Comparison of ENCODE assay signal across 13 cellular contexts in genomic region chr3:183044547-183045229, GRCh38. TPM values are rescaled to one million over a fixed set of nuclear protein-coding genes. Genes with fewer than 3 reads are reported as not detected.
DNase-seq lines count a peak whose midpoint lies in the region; ATAC-seq, FAIRE-seq and TF ChIP-seq lines count a peak whose summit lies in the region.
"Had no signal": no experiment of that assay in that cellular context is flagged by ENCODE, and none has a peak within 500 bp of the region (broad histone marks: within the 10 kb centered on the region; RNA-seq: fewer than 3 reads in every experiment).

No MANE protein-coding gene starts in this region.

- H3F3A ChIP-seq in MM.1S (ENCODE audit: insufficient read depth, low read length) = peaks cover 15% of the 10 kb centered on the region

- H3K9me2 ChIP-seq in MM.1S (replicated peaks; ENCODE audit: insufficient read depth, low read length) = no peaks in the 10 kb centered on the region

- DNase-seq in GM12891 (ENCODE audit: insufficient read length, low spot score) (peak; percentile 19), MM.1S (peak; percentile 96), DMS79 treated with DMSO at 0.1 percent for 48 hours (lab: John Stamatoyannopoulos, UW) (no peak), midbrain (lab: John Stamatoyannopoulos, UW) (no peak), SIG-M5 (lab: John Stamatoyannopoulos, UW) (no peak)
- DNase-seq in stimulated activated naive CD4-positive, alpha-beta T cell treated with Interleukin-2 at 50 U/mL for 16 hours (lab: John Stamatoyannopoulos, UW) = no peak
- DNase-seq: adrenal gland, posterior cingulate gyrus, WERI-Rb-1 had no signal

- FAIRE-seq in GM12891 (lab: Jason Lieb, UNC) = peak; percentile 98
- FAIRE-seq: K562, keratinocyte had no signal

- H3K9ac ChIP-seq in MM.1S (ENCODE audit: low read length) = no peak overlapping the region

- peak; percentile 38; the same call in 1 of the 2 replicates for TF ChIP-seq POLR2A in GM12891 (IDR thresholded peaks at IDR 0.05; ENCODE audit: low read depth, low read length)

- peak; percentile 98 for ATAC-seq in GM19438 (IDR thresholded peaks at IDR 0.05; ENCODE audit: low read depth, unreplicated experiment)
- ATAC-seq in HG02938 (IDR thresholded peaks at IDR 0.05; ENCODE audit: unreplicated experiment) = peak; percentile 99
- ATAC-seq: K562 had no signal

- no peak for TF ChIP-seq CTCF in MM.1S (IDR thresholded peaks at IDR 0.05; ENCODE audit: low read length)

- no peak overlapping the region for H2AFZ ChIP-seq in MM.1S (ENCODE audit: low read length)

- H3K27me3 ChIP-seq in MM.1S (replicated peaks; ENCODE audit: insufficient read depth, low read length) = no peaks in the 10 kb centered on the region
- H3K27me3 ChIP-seq: adrenal gland had no signal

- H3K4me3 ChIP-seq in MM.1S (ENCODE audit: low read length) = no peak overlapping the region
- H3K4me3 ChIP-seq: adrenal gland, K562 had no signal

- H3K79me2 ChIP-seq in MM.1S (ENCODE audit: low read length) = no peaks in the 10 kb centered on the region

- no peaks in the 10 kb centered on the region; the same call in 1 of the 2 replicates for H3K36me3 ChIP-seq in MM.1S (replicated peaks; ENCODE audit: insufficient read depth, low read length)

- H3K4me1 ChIP-seq in MM.1S (ENCODE audit: low read length) = peaks cover 45% of the 10 kb centered on the region

- H3K4me2 ChIP-seq in MM.1S (ENCODE audit: low read depth, low read length) = peak overlapping the region; percentile 48

- no peaks in the 10 kb centered on the region for H3K9me3 ChIP-seq in MM.1S (replicated peaks; ENCODE audit: insufficient read depth, low read length)
- H3K9me3 ChIP-seq: adrenal gland had no signal

- H3K27ac ChIP-seq in MM.1S (ENCODE audit: low read length) = peak overlapping the region; percentile 51; the same call in 1 of the 2 replicates
- H3K27ac ChIP-seq: adrenal gland, WERI-Rb-1 had no signal

- H4K20me1 ChIP-seq in MM.1S (ENCODE audit: insufficient read depth, low read length) = no peaks in the 10 kb centered on the region

TF ChIP-seq in GM12891, 5 proteins besides CTCF, POLR2A, EP300 and RAD21:
- TF ChIP-seq POLR2AphosphoS5 (IDR thresholded peaks at IDR 0.05; ENCODE audit: low read depth, low read length) (no peak), PAX5 (IDR thresholded peaks at IDR 0.05; ENCODE audit: insufficient read depth, low read length, severe bottlenecking) (peak; percentile 67), SPI1 (IDR thresholded peaks at IDR 0.05; ENCODE audit: low read depth, low read length) (peak; percentile 95)

RNA-seq across cellular contexts. Expression of gene MCCC1, which starts 54.6 kb away (rescaled TPM):
- 42.5 TPM for polyA plus RNA-seq in GM12891 (2012; ENCODE audit: low read depth, missing spikeins)

Comparison
In these comparisons a context has a peak if more than half of its experiments do, and no peak if none do; other contexts are left out.
1. DNase-seq: peak in GM12891 (single experiment) and MM.1S (single experiment); none in stimulated activated naive CD4-positive, alpha-beta T cell treated with Interleukin-2 at 50 U/mL for 16 hours (single experiment), DMS79 treated with DMSO at 0.1 percent for 48 hours (single experiment), midbrain (single experiment) and SIG-M5 (single experiment).